17 cellular contexts compared by ENCODE assay signal in genomic region chr4:150039790-150040189, GRCh38. TPM values are rescaled to one million over a fixed set of nuclear protein-coding genes. Genes with fewer than 3 reads are reported as not detected.
DNase-seq lines count a peak whose midpoint lies in the region; ATAC-seq lines count a peak whose summit lies in the region.
"Had no signal": no experiment of that assay in that cellular context is flagged by ENCODE, and none has a peak within 500 bp of the region (broad histone marks: within the 10 kb centered on the region; RNA-seq: fewer than 3 reads in every experiment).

No MANE protein-coding gene starts in this region.

- H3K27ac Mint-ChIP-seq in stimulated activated naive B cell treated with anti-CD40 and anti-IgM and Interleukin-4, amounts not matched to agents 10 μg/mL and 1 μg/mL and 100 μg/mL, for 72 hours: peak overlapping the region; percentile 68
- H3K27ac Mint-ChIP-seq: effector memory CD8-positive, alpha-beta T cell; nephron progenitor cell; stimulated activated effector memory CD8-positive, alpha-beta T cell treated with anti-CD3 and anti-CD28 coated beads, Interleukin-12 subunit alpha, Interleukin-12 subunit beta, amount 100 ng/mL, for 72 hours had no signal

- H3K9me3 Mint-ChIP-seq in stimulated activated naive B cell treated with anti-CD40 and anti-IgM and Interleukin-4, amounts not matched to agents 10 μg/mL and 1 μg/mL and 100 μg/mL, for 72 hours: peaks cover 0 to 4% of the 10 kb centered on the region in 2 donors
- H3K9me3 Mint-ChIP-seq: effector memory CD8-positive, alpha-beta T cell; stimulated activated effector memory CD8-positive, alpha-beta T cell treated with anti-CD3 and anti-CD28 coated beads, Interleukin-12 subunit alpha, Interleukin-12 subunit beta, amount 100 ng/mL, for 72 hours had no signal

- peak; percentile 39 for ATAC-seq in GM21515 (IDR thresholded peaks at IDR 0.05; ENCODE audit: unreplicated experiment)
- ATAC-seq in stimulated activated naive B cell treated with anti-CD40 and anti-IgM and Interleukin-4, amounts not matched to agents 10 μg/mL and 1 μg/mL and 100 μg/mL, for 72 hours (replicated peaks): peak; percentile 74 to 75
- ATAC-seq: effector memory CD8-positive, alpha-beta T cell; heart left ventricle; PC-3; stimulated activated effector memory CD8-positive, alpha-beta T cell treated with anti-CD3 and anti-CD28 coated beads, Interleukin-12 subunit alpha, Interleukin-12 subunit beta, amount 100 ng/mL, for 72 hours had no signal

- H3K4me1 Mint-ChIP-seq in stimulated activated naive B cell treated with anti-CD40 and anti-IgM and Interleukin-4, amounts not matched to agents 10 μg/mL and 1 μg/mL and 100 μg/mL, for 72 hours: peaks cover 35 to 40% of the 10 kb centered on the region in 2 donors
- H3K4me1 Mint-ChIP-seq: nephron progenitor cell; stimulated activated effector memory CD8-positive, alpha-beta T cell treated with anti-CD3 and anti-CD28 coated beads, Interleukin-12 subunit alpha, Interleukin-12 subunit beta, amount 100 ng/mL, for 72 hours had no signal

- no peaks in the 10 kb centered on the region for H3K36me3 Mint-ChIP-seq in stimulated activated naive B cell treated with anti-CD40 and anti-IgM and Interleukin-4, amounts not matched to agents 10 μg/mL and 1 μg/mL and 100 μg/mL, for 72 hours
- H3K36me3 Mint-ChIP-seq: stimulated activated effector memory CD8-positive, alpha-beta T cell treated with anti-CD3 and anti-CD28 coated beads, Interleukin-12 subunit alpha, Interleukin-12 subunit beta, amount 100 ng/mL, for 72 hours had no signal

- DNase-seq in MV-4-11 (lab: John Stamatoyannopoulos, UW) (peak; percentile 31), RPMI8226 (peak; percentile 59), mucosa of gallbladder (ENCODE audit: low spot score) (no peak), COLO829 (ENCODE audit: low spot score) (no peak)
- peak; percentile 47 for DNase-seq in stimulated activated naive B cell treated with anti-CD40 and anti-IgM and Interleukin-4, amounts not matched to agents 10 μg/mL and 1 μg/mL and 100 μg/mL, for 72 hours
- DNase-seq in activated effector memory CD4-positive, alpha-beta T cell treated with anti-CD3 and anti-CD28 coated beads, Interleukin-2, amount 50 U/mL, for 16 hours: no peak
- DNase-seq: activated gamma-delta T cell treated with Interleukin-2 at 50 U/mL for 16 hours; BE2C; effector memory CD8-positive, alpha-beta T cell; heart left ventricle; NCI-H345; nephron progenitor cell; PC-3; spleen; tibial artery had no signal

- H3K4me3 Mint-ChIP-seq in stimulated activated naive B cell treated with anti-CD40 and anti-IgM and Interleukin-4, amounts not matched to agents 10 μg/mL and 1 μg/mL and 100 μg/mL, for 72 hours: peak overlapping the region; percentile 1 to 33
- H3K4me3 Mint-ChIP-seq: effector memory CD8-positive, alpha-beta T cell; nephron progenitor cell; stimulated activated effector memory CD8-positive, alpha-beta T cell treated with anti-CD3 and anti-CD28 coated beads, Interleukin-12 subunit alpha, Interleukin-12 subunit beta, amount 100 ng/mL, for 72 hours had no signal

- H3K27me3 Mint-ChIP-seq in stimulated activated naive B cell treated with anti-CD40 and anti-IgM and Interleukin-4, amounts not matched to agents 10 μg/mL and 1 μg/mL and 100 μg/mL, for 72 hours: peaks cover 13 to 28% of the 10 kb centered on the region in 2 donors

RNA-seq across cellular contexts. Expression of gene DCLK2, which starts 38.5 kb away (rescaled TPM):
- 14.0 TPM for total RNA-seq in mucosa of gallbladder

Comparison
In these comparisons a context has a peak if more than half of its experiments do, and no peak if none do; other contexts are left out.
1. DNase-seq: peak in MV-4-11 (single experiment), RPMI8226 (single experiment) and stimulated activated naive B cell treated with anti-CD40 and anti-IgM and Interleukin-4, amounts not matched to agents 10 μg/mL and 1 μg/mL and 100 μg/mL, for 72 hours (single experiment); none in mucosa of gallbladder (single experiment), activated effector memory CD4-positive, alpha-beta T cell treated with anti-CD3 and anti-CD28 coated beads, Interleukin-2, amount 50 U/mL, for 16 hours (single experiment) and COLO829 (single experiment).